1 cellular context compared by ENCODE assay signal in genomic region chr12:949337-950099, GRCh38.
TF ChIP-seq lines count a peak whose summit lies in the region.

RAD52 (minus strand) TSS chr12:949694; CDS start chr12:933058, 16,636 bp downstream.

TF ChIP-seq in HepG2, 621 proteins besides CTCF, POLR2A, EP300 and RAD21 (continued from another document and continues in another):
- no peak for TF ChIP-seq ZNF337 (CRISPR knock-in tag; IDR thresholded peaks at IDR 0.05; ENCODE audit: borderline replicate concordance, low read depth)
- peak; percentile 77; the same call in 1 of the 2 replicates for TF ChIP-seq POGK (CRISPR knock-in tag; conservative IDR thresholded peaks at IDR 0.05)
- TF ChIP-seq RBFOX2 (IDR thresholded peaks at IDR 0.05; ENCODE audit: low read depth, low read length): peak; percentile 91
- TF ChIP-seq ZNF207 (IDR thresholded peaks at IDR 0.05; ENCODE audit: borderline replicate concordance): no peak
- no peak for TF ChIP-seq ZNF274 (CRISPR knock-in tag; IDR thresholded peaks at IDR 0.05)
- TF ChIP-seq KLF11 (CRISPR knock-in tag; IDR thresholded peaks at IDR 0.05): peak; percentile 72; the same call in 1 of the 2 replicates
- TF ChIP-seq ELF3 (CRISPR knock-in tag; IDR thresholded peaks at IDR 0.05): peak; percentile 82
- no peak for TF ChIP-seq CENPT (CRISPR knock-in tag; IDR thresholded peaks at IDR 0.05; ENCODE audit: low read depth)
- no peak; the same call in 1 of the 2 replicates for TF ChIP-seq ISL2 (CRISPR knock-in tag; IDR thresholded peaks at IDR 0.05)
- TF ChIP-seq ZNF343 (CRISPR knock-in tag; IDR thresholded peaks at IDR 0.05): peak; percentile 96
- TF ChIP-seq XBP1 (CRISPR knock-in tag; IDR thresholded peaks at IDR 0.05): no peak
- no peak for TF ChIP-seq BORCS8-MEF2B (CRISPR knock-in tag; IDR thresholded peaks at IDR 0.05)
- no peak for TF ChIP-seq ZNF616 (CRISPR knock-in tag; IDR thresholded peaks at IDR 0.05; ENCODE audit: low read depth)
- TF ChIP-seq THAP11 (CRISPR knock-in tag; IDR thresholded peaks at IDR 0.05): peak; percentile 94
- TF ChIP-seq KLF15 (CRISPR knock-in tag; IDR thresholded peaks at IDR 0.05; ENCODE audit: borderline replicate concordance): no peak
- TF ChIP-seq THAP8 (CRISPR knock-in tag; IDR thresholded peaks at IDR 0.05; ENCODE audit: borderline replicate concordance): no peak; the same call in 1 of the 2 replicates
- TF ChIP-seq NFIC (IDR thresholded peaks at IDR 0.05; ENCODE audit: low read length): no peak
- TF ChIP-seq ETV5 (CRISPR knock-in tag; IDR thresholded peaks at IDR 0.05; ENCODE audit: borderline replicate concordance): no peak; the same call in 1 of the 2 replicates
- no peak for TF ChIP-seq NR3C1 (CRISPR knock-in tag; IDR thresholded peaks at IDR 0.05)
- 0 out of 2 replicates have a peak, but pooled peaks have one; percentile 45 for TF ChIP-seq ZFP1 (CRISPR knock-in tag; IDR thresholded peaks at IDR 0.05)
- TF ChIP-seq ZNF432 (CRISPR knock-in tag; IDR thresholded peaks at IDR 0.05; ENCODE audit: borderline replicate concordance): no peak
- TF ChIP-seq ZSCAN5A (CRISPR knock-in tag; IDR thresholded peaks at IDR 0.05; ENCODE audit: borderline replicate concordance): peak; percentile 24; the same call in 1 of the 2 replicates
- no peak for TF ChIP-seq SP1 (IDR thresholded peaks at IDR 0.05)
- no peak; the same call in 1 of the 2 replicates for TF ChIP-seq SP1 (CRISPR knock-in tag; IDR thresholded peaks at IDR 0.05)
- no peak for TF ChIP-seq SIX4 (CRISPR knock-in tag; IDR thresholded peaks at IDR 0.05)
- peak; percentile 59; the same call in 1 of the 2 replicates for TF ChIP-seq BATF2 (CRISPR knock-in tag; IDR thresholded peaks at IDR 0.05)
- TF ChIP-seq ZMAT3 (CRISPR knock-in tag; conservative IDR thresholded peaks at IDR 0.05): peak; percentile 72; the same call in 1 of the 2 replicates
- TF ChIP-seq ZBTB7B (CRISPR knock-in tag; IDR thresholded peaks at IDR 0.05): peak; percentile 76; the same call in 1 of the 2 replicates
- TF ChIP-seq ZNF691 (CRISPR knock-in tag; IDR thresholded peaks at IDR 0.05; ENCODE audit: borderline replicate concordance, low read depth): peak; percentile 89
- no peak; the same call in 1 of the 2 replicates for TF ChIP-seq RCOR2 (CRISPR knock-in tag; IDR thresholded peaks at IDR 0.05)
- peak; percentile 95 for TF ChIP-seq ZNF605 (CRISPR knock-in tag; IDR thresholded peaks at IDR 0.05)
- TF ChIP-seq IRF9 (CRISPR knock-in tag; IDR thresholded peaks at IDR 0.05; ENCODE audit: borderline replicate concordance): 0 out of 2 replicates have a peak, but pooled peaks have one; percentile 41
- no peak for TF ChIP-seq ZNF17 (CRISPR knock-in tag; IDR thresholded peaks at IDR 0.05)
- TF ChIP-seq LRRFIP1 (CRISPR knock-in tag; conservative IDR thresholded peaks at IDR 0.05): no peak
- no peak for TF ChIP-seq PTBP1 (IDR thresholded peaks at IDR 0.05; ENCODE audit: low read depth, low read length, poor library complexity, severe bottlenecking)
- TF ChIP-seq ATF3 (CRISPR knock-in tag; IDR thresholded peaks at IDR 0.05): 0 out of 2 replicates have a peak, but pooled peaks have one; percentile 6
- no peak for TF ChIP-seq CSRNP1 (CRISPR knock-in tag; IDR thresholded peaks at IDR 0.05)
- TF ChIP-seq SP4 (CRISPR knock-in tag; IDR thresholded peaks at IDR 0.05): peak; percentile 78
- no peak for TF ChIP-seq PRMT3 (CRISPR knock-in tag; IDR thresholded peaks at IDR 0.05; ENCODE audit: borderline replicate concordance, low read depth)
- TF ChIP-seq KLF16 (CRISPR knock-in tag; IDR thresholded peaks at IDR 0.05): peak in 1 of 2 experiments; percentile 74; a peak in 1 of 4 replicates
- TF ChIP-seq TRAFD1 (CRISPR knock-in tag; IDR thresholded peaks at IDR 0.05; ENCODE audit: borderline replicate concordance): no peak
- no peak for TF ChIP-seq IRX3 (CRISPR knock-in tag; IDR thresholded peaks at IDR 0.05; ENCODE audit: borderline replicate concordance, low read depth)
- TF ChIP-seq RXRB (CRISPR knock-in tag; IDR thresholded peaks at IDR 0.05; ENCODE audit: borderline replicate concordance): peak; percentile 58; the same call in 1 of the 2 replicates
- TF ChIP-seq ZNF678 (CRISPR knock-in tag; IDR thresholded peaks at IDR 0.05): no peak
- no peak for TF ChIP-seq ZBTB39 (CRISPR knock-in tag; IDR thresholded peaks at IDR 0.05)
- TF ChIP-seq ZNF292 (CRISPR knock-in tag; IDR thresholded peaks at IDR 0.05; ENCODE audit: borderline replicate concordance, low read depth): peak; percentile 79; the same call in 1 of the 2 replicates
